ENCODE assay signal across 1 cellular context in genomic region chr22:23774114-23774921, GRCh38.
TF ChIP-seq lines count a peak whose summit lies in the region.

No MANE protein-coding gene starts in this region.

TF ChIP-seq in HepG2, 621 proteins besides CTCF, POLR2A, EP300 and RAD21 (continued from another document and continues in another):
- peak; percentile 85 for TF ChIP-seq ZNF503 (CRISPR knock-in tag; IDR thresholded peaks at IDR 0.05)
- TF ChIP-seq ZNF143 (CRISPR knock-in tag; IDR thresholded peaks at IDR 0.05), result peak; percentile 33; the same call in 1 of the 2 replicates
- no peak for TF ChIP-seq ZNF343 (CRISPR knock-in tag; IDR thresholded peaks at IDR 0.05)
- TF ChIP-seq ZNF800 (CRISPR knock-in tag; IDR thresholded peaks at IDR 0.05), result peak; percentile 79
- TF ChIP-seq DMAP1 (CRISPR knock-in tag; IDR thresholded peaks at IDR 0.05), result peak; percentile 52; the same call in 1 of the 2 replicates
- peak; percentile 56; the same call in 1 of the 2 replicates for TF ChIP-seq ZSCAN25 (CRISPR knock-in tag; IDR thresholded peaks at IDR 0.05)
- TF ChIP-seq RFX1 (IDR thresholded peaks at IDR 0.05), result no peak
- peak; percentile 100 for TF ChIP-seq RXRB (CRISPR knock-in tag; IDR thresholded peaks at IDR 0.05; ENCODE audit: borderline replicate concordance)
- peak; percentile 48; the same call in 1 of the 2 replicates for TF ChIP-seq CBX5 (CRISPR knock-in tag; IDR thresholded peaks at IDR 0.05; ENCODE audit: borderline replicate concordance)
- TF ChIP-seq E2F1 (CRISPR knock-in tag; IDR thresholded peaks at IDR 0.05), result no peak
- peak; percentile 37; the same call in 1 of the 2 replicates for TF ChIP-seq ZBTB25 (CRISPR knock-in tag; IDR thresholded peaks at IDR 0.05)
- peak; percentile 100 for TF ChIP-seq THRA (CRISPR knock-in tag; IDR thresholded peaks at IDR 0.05; ENCODE audit: borderline replicate concordance)
- TF ChIP-seq ZNF335 (CRISPR knock-in tag; IDR thresholded peaks at IDR 0.05), result 0 out of 2 replicates have a peak, but pooled peaks have one; percentile 22
- peak; percentile 70; the same call in 1 of the 2 replicates for TF ChIP-seq CBFB (CRISPR knock-in tag; IDR thresholded peaks at IDR 0.05)
- TF ChIP-seq DRAP1 (CRISPR knock-in tag; IDR thresholded peaks at IDR 0.05), result peak; percentile 59; the same call in 1 of the 2 replicates
- TF ChIP-seq MTF1 (CRISPR knock-in tag; IDR thresholded peaks at IDR 0.05), result no peak
- no peak for TF ChIP-seq FOXO4 (CRISPR knock-in tag; conservative IDR thresholded peaks at IDR 0.05)
- TF ChIP-seq SAFB2 (CRISPR knock-in tag; IDR thresholded peaks at IDR 0.05; ENCODE audit: borderline replicate concordance, low read depth), result no peak
- 0 out of 2 replicates have a peak, but pooled peaks have one; percentile 79 for TF ChIP-seq ZNF510 (CRISPR knock-in tag; IDR thresholded peaks at IDR 0.05; ENCODE audit: low read depth)
- TF ChIP-seq PBX2 (CRISPR knock-in tag; IDR thresholded peaks at IDR 0.05), result peak; percentile 48
- no peak for TF ChIP-seq ZNF34 (CRISPR knock-in tag; IDR thresholded peaks at IDR 0.05; ENCODE audit: borderline replicate concordance)
- TF ChIP-seq CBX1 (IDR thresholded peaks at IDR 0.05; ENCODE audit: low read depth), result no peak
- no peak for TF ChIP-seq ZBTB3 (CRISPR knock-in tag; IDR thresholded peaks at IDR 0.05; ENCODE audit: borderline replicate concordance, low read depth)
- peak; percentile 78 for TF ChIP-seq ZNF614 (CRISPR knock-in tag; IDR thresholded peaks at IDR 0.05; ENCODE audit: borderline replicate concordance)
- TF ChIP-seq ZKSCAN8 (CRISPR knock-in tag; IDR thresholded peaks at IDR 0.05; ENCODE audit: borderline replicate concordance), result peak; percentile 70; the same call in 1 of the 2 replicates
- peak; percentile 87 for TF ChIP-seq KDM3A (CRISPR knock-in tag; IDR thresholded peaks at IDR 0.05; ENCODE audit: low read depth)
- TF ChIP-seq NR1H2 (CRISPR knock-in tag; IDR thresholded peaks at IDR 0.05; ENCODE audit: borderline replicate concordance, low read depth), result no peak
- peak; percentile 80 for TF ChIP-seq ZNF724P (CRISPR knock-in tag; IDR thresholded peaks at IDR 0.05; ENCODE audit: borderline replicate concordance)
- peak; percentile 97 for TF ChIP-seq FOXA3 (CRISPR knock-in tag; IDR thresholded peaks at IDR 0.05)
- TF ChIP-seq EZH2 (conservative IDR thresholded peaks at IDR 0.05; ENCODE audit: low read depth, low read length), result no peak
- peak; percentile 92 for TF ChIP-seq NCOA2 (CRISPR knock-in tag; IDR thresholded peaks at IDR 0.05)
- no peak for TF ChIP-seq DDIT3 (CRISPR knock-in tag; IDR thresholded peaks at IDR 0.05)
- TF ChIP-seq THAP9 (CRISPR knock-in tag; IDR thresholded peaks at IDR 0.05; ENCODE audit: borderline replicate concordance), result 0 out of 2 replicates have a peak, but pooled peaks have one; percentile 4
- no peak for TF ChIP-seq PAWR (CRISPR knock-in tag; IDR thresholded peaks at IDR 0.05; ENCODE audit: borderline replicate concordance)
- TF ChIP-seq FOXJ3 (CRISPR knock-in tag; IDR thresholded peaks at IDR 0.05; ENCODE audit: borderline replicate concordance), result peak; percentile 87
- peak; percentile 71; the same call in 1 of the 2 replicates for TF ChIP-seq ZNF574 (CRISPR knock-in tag; IDR thresholded peaks at IDR 0.05)
- 0 out of 2 replicates have a peak, but pooled peaks have one; percentile 15 for TF ChIP-seq KDM2A (CRISPR knock-in tag; IDR thresholded peaks at IDR 0.05; ENCODE audit: borderline replicate concordance, low read depth)
- TF ChIP-seq MAZ (IDR thresholded peaks at IDR 0.05; ENCODE audit: borderline replicate concordance, low read depth, low read length), result peak; percentile 73; the same call in 1 of the 2 replicates
- peak; percentile 77 for TF ChIP-seq MAZ (CRISPR knock-in tag; IDR thresholded peaks at IDR 0.05; ENCODE audit: low read depth)
- peak; percentile 26; the same call in 1 of the 2 replicates for TF ChIP-seq BHLHE40 (IDR thresholded peaks at IDR 0.05; ENCODE audit: low read length)
- peak; percentile 35; the same call in 1 of the 2 replicates for TF ChIP-seq ZFP91 (CRISPR knock-in tag; IDR thresholded peaks at IDR 0.05; ENCODE audit: borderline replicate concordance)
- peak; percentile 99 for TF ChIP-seq RXRA (CRISPR knock-in tag; IDR thresholded peaks at IDR 0.05)
- no peak for TF ChIP-seq ZNF570 (CRISPR knock-in tag; IDR thresholded peaks at IDR 0.05; ENCODE audit: borderline replicate concordance)
